Comparison of ENCODE assay signal across 23 cellular contexts in the genomic region with DNA sequence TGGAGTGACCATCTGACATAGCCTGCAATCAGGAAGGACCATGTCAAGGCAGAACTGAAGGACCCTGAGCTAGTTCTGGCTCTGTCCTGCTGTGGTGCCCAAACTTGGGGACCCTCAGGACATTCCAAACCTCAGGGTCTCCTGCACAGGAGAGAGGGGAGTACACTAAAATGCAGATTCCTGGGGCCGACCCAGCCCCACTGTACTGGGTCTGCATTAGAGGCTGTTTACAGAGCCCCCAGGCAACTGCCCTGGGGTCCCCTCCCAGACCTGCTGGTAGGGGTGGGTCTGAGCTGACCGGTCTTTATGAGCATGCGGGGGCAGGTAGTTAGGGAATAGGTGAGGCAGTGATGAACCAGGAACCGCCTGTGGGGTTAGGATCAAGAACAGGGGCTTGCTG. TPM values are rescaled to one million over a fixed set of nuclear protein-coding genes. Genes with fewer than 3 reads are reported as not detected.
DNase-seq lines count a peak whose midpoint lies in the region; ATAC-seq and TF ChIP-seq lines count a peak whose summit lies in the region.
"Had no signal": no experiment of that assay in that cellular context is flagged by ENCODE, and none has a peak within 500 bp of the region (broad histone marks: within the 10 kb centered on the region; RNA-seq: fewer than 3 reads in every experiment).

No MANE protein-coding gene starts in this region.

- ATAC-seq in right cardiac atrium (no peak), omental fat pad (ENCODE audit: low FRiP score) (no peak), upper lobe of left lung (ENCODE audit: low FRiP score in 2 of 2) (no peak)
- ATAC-seq: HCT116 had no signal

- H4K8ac ChIP-seq in neuronal stem cell (ENCODE audit: low read depth, low read length), result no peak overlapping the region

- no peak overlapping the region for H3K4me2 ChIP-seq in neuronal stem cell (ENCODE audit: insufficient read depth, low read length, poor library complexity, severe bottlenecking)
- H3K4me2 ChIP-seq: BLaER1 had no signal

- H3K27me3 ChIP-seq in left ventricle myocardium inferior (ENCODE audit: low read depth) (peaks cover 18% of the 10 kb centered on the region), right cardiac atrium (ENCODE audit: control insufficient read depth, insufficient read depth) (no peaks in the 10 kb centered on the region), neuronal stem cell (ENCODE audit: control insufficient read depth in 3 of 3, insufficient read depth in 3 of 3, low read depth in 1 of 3, low read length in 3 of 3) (peaks cover 0 to 18% (median 13%) of the 10 kb centered on the region in 3 experiments), upper lobe of left lung (no peaks in the 10 kb centered on the region)

- no peak for TF ChIP-seq POLR2A in upper lobe of left lung (IDR thresholded peaks at IDR 0.05)

- H3K9me3 Mint-ChIP-seq in chondrocyte (ENCODE audit: low read depth), result peaks cover 4% of the 10 kb centered on the region
- H3K9me3 Mint-ChIP-seq: HFFc6 had no signal

- H2BK120ac ChIP-seq in neuronal stem cell (ENCODE audit: low read depth, low read length), result no peak overlapping the region

- intact Hi-C loops in left ventricle myocardium inferior (cut with micrococcal nuclease) (no loop called here), right cardiac atrium (cut with DNase I) (no loop called here)

- H3K79me1 ChIP-seq in neuronal stem cell (ENCODE audit: low read depth, low read length), result no peaks in the 10 kb centered on the region

- H3K27me3 Mint-ChIP-seq in chondrocyte (ENCODE audit: low read depth), result peaks cover 35% of the 10 kb centered on the region
- H3K27me3 Mint-ChIP-seq: CD4-positive, alpha-beta memory T cell had no signal

- peak; percentile 4 for DNase-seq in left ventricle myocardium inferior
- no peak for DNase-seq in right cardiac atrium
- DNase-seq in chondrocyte (ENCODE audit: low spot score), result peak; percentile 59
- no peak for DNase-seq in neuronal stem cell (ENCODE audit: low spot score)
- no peak for DNase-seq in omental fat pad (ENCODE audit: low spot score)
- DNase-seq in upper lobe of left lung, result no peak
- no peak for DNase-seq in NCI-H345 treated with DMSO at 0.1 percent for 48 hours (lab: John Stamatoyannopoulos, UW; ENCODE audit: unreplicated experiment)
- DNase-seq: 8988T; CD4-positive, alpha-beta memory T cell; DMS153; DMS79; GDM1; GOT3; H7; HFFc6 had no signal

- H3K4me3 ChIP-seq in left ventricle myocardium inferior, result no peak overlapping the region
- H3K4me3 ChIP-seq in right cardiac atrium (ENCODE audit: low read length), result no peak overlapping the region
- no peak overlapping the region for H3K4me3 ChIP-seq in neuronal stem cell (ENCODE audit: low read length in 2 of 2)
- H3K4me3 ChIP-seq in upper lobe of left lung, result no peak overlapping the region
- H3K4me3 ChIP-seq: BLaER1 had no signal

- H3K9me3 ChIP-seq in left ventricle myocardium inferior (replicated peaks) (peaks cover 16% of the 10 kb centered on the region), right cardiac atrium (ENCODE audit: control insufficient read depth, low read length) (no peaks in the 10 kb centered on the region), neuronal stem cell (replicated peaks in 1 of 2; ENCODE audit: control insufficient read depth in 2 of 2, insufficient read depth in 1 of 2, low read depth in 1 of 2, low read length in 2 of 2) (peaks cover under 1 to 10% of the 10 kb centered on the region in 2 donors), upper lobe of left lung (no peaks in the 10 kb centered on the region)
- H3K9me3 ChIP-seq: BLaER1 had no signal

- TF ChIP-seq CTCF in left ventricle myocardium inferior (IDR thresholded peaks at IDR 0.05; ENCODE audit: borderline replicate concordance) (no peak), chondrocyte (IDR thresholded peaks at IDR 0.05) (no peak), omental fat pad (IDR thresholded peaks at IDR 0.05) (no peak), upper lobe of left lung (IDR thresholded peaks at IDR 0.05) (no peak)

- no peak overlapping the region for H2BK15ac ChIP-seq in neuronal stem cell (ENCODE audit: low read length)

- no peaks in the 10 kb centered on the region for H3K4me1 ChIP-seq in left ventricle myocardium inferior
- no peaks in the 10 kb centered on the region for H3K4me1 ChIP-seq in right cardiac atrium (ENCODE audit: control insufficient read depth, insufficient read depth, low read length)
- peaks cover 0 to 2% of the 10 kb centered on the region in 2 donors for H3K4me1 ChIP-seq in neuronal stem cell (ENCODE audit: control insufficient read depth in 2 of 2, insufficient read depth in 1 of 2, low read depth in 1 of 2, low read length in 2 of 2)
- no peaks in the 10 kb centered on the region for H3K4me1 ChIP-seq in upper lobe of left lung
- H3K4me1 ChIP-seq: BLaER1 had no signal

- peaks cover 2% of the 10 kb centered on the region for H3K36me3 Mint-ChIP-seq in chondrocyte (ENCODE audit: low read depth)
- H3K36me3 Mint-ChIP-seq: CD14-positive monocyte; CD4-positive, alpha-beta memory T cell had no signal

- H3K14ac ChIP-seq in neuronal stem cell (ENCODE audit: low read length), result no peak overlapping the region

- H3K27ac ChIP-seq in left ventricle myocardium inferior (replicated peaks), result no peak overlapping the region
- H3K27ac ChIP-seq in right cardiac atrium (ENCODE audit: low read length), result no peak overlapping the region
- no peak overlapping the region for H3K27ac ChIP-seq in neuronal stem cell (replicated peaks; ENCODE audit: low read length)
- H3K27ac ChIP-seq in upper lobe of left lung, result no peak overlapping the region
- H3K27ac ChIP-seq: BLaER1, HL-60 had no signal

- H3K4me1 Mint-ChIP-seq in chondrocyte (ENCODE audit: low read depth), result no peaks in the 10 kb centered on the region

- no peak overlapping the region for H2AFZ ChIP-seq in neuronal stem cell (ENCODE audit: low read length)

- H4K91ac ChIP-seq in neuronal stem cell (ENCODE audit: low read depth, low read length, poor library complexity), result no peak overlapping the region

- H3K27ac Mint-ChIP-seq in chondrocyte (ENCODE audit: unreplicated experiment), result no peak overlapping the region
- H3K27ac Mint-ChIP-seq: CD4-positive, alpha-beta memory T cell; HFFc6 had no signal

- H2BK12ac ChIP-seq in neuronal stem cell (ENCODE audit: low read length), result no peak overlapping the region

- H3K36me3 ChIP-seq in left ventricle myocardium inferior (no peaks in the 10 kb centered on the region), neuronal stem cell (replicated peaks in 1 of 2; ENCODE audit: control insufficient read depth in 2 of 2, insufficient read depth in 2 of 2, low read length in 2 of 2) (peaks cover 0 to 2% of the 10 kb centered on the region in 2 donors), upper lobe of left lung (no peaks in the 10 kb centered on the region)
- H3K36me3 ChIP-seq: BLaER1 had no signal

- H3K9ac ChIP-seq in neuronal stem cell (ENCODE audit: low read depth, low read length, poor library complexity), result no peak overlapping the region
- H3K9ac ChIP-seq: BLaER1 had no signal

- WGBS in right cardiac atrium, result 90% methylated on average over 4 of the region's 4 CpGs
- WGBS in neuronal stem cell (ENCODE audit: extremely low coverage in 2 of 2, insufficient read length in 2 of 2, insufficient replicate concordance in 1 of 2), 2 donors, result no CpG with 5 or more reads among the region's 4 CpGs
- 90 to 91% methylated on average over 4 of the region's 4 CpGs for WGBS in upper lobe of left lung, 2 donors

- TF ChIP-seq EP300 in upper lobe of left lung (IDR thresholded peaks at IDR 0.05), result no peak

- H3K4me3 Mint-ChIP-seq in chondrocyte (ENCODE audit: unreplicated experiment), result no peak overlapping the region
- H3K4me3 Mint-ChIP-seq: CD4-positive, alpha-beta memory T cell; HFFc6 had no signal

- H3K23ac ChIP-seq in neuronal stem cell (ENCODE audit: low read depth, low read length, poor library complexity), result no peak overlapping the region

- H3K4ac ChIP-seq in neuronal stem cell (ENCODE audit: low read length), result no peak overlapping the region

- H2BK5ac ChIP-seq in neuronal stem cell (ENCODE audit: low read length), result no peak overlapping the region

- H2AK5ac ChIP-seq in neuronal stem cell (ENCODE audit: low read depth, low read length), result peak overlapping the region; percentile 6

- no peak overlapping the region for H3K18ac ChIP-seq in neuronal stem cell (ENCODE audit: low read length)

RNA-seq across cellular contexts. Expression of a gene that starts 6.8 kb away (rescaled TPM):
- total RNA-seq in left ventricle myocardium inferior, result not detected
- total RNA-seq in right cardiac atrium, result not detected
- 0.02 TPM for polyA plus RNA-seq in right cardiac atrium
- not detected in 3 replicates for total RNA-seq in chondrocyte
- polyA plus RNA-seq in neuronal stem cell (2013, experiment 1 of 2), result 0.01 TPM
- polyA plus RNA-seq in neuronal stem cell (2013, experiment 2 of 2), result 0.01 TPM
- under 1 TPM in 1 of 4 donors, not detected in 3; 0.63 TPM for total RNA-seq in omental fat pad
- not detected for total RNA-seq in upper lobe of left lung
- total RNA-seq: A673, H7, HFFc6 had no signal
- polyA plus RNA-seq: AG04450; CD14-positive monocyte; CD4-positive, alpha-beta memory T cell had no signal

RNA-seq across cellular contexts. Expression of a gene that starts 7.3 kb away (rescaled TPM):
- total RNA-seq in left ventricle myocardium inferior (41.8 TPM), right cardiac atrium (10 to 100 TPM; 36.5 to 46.8 (median 41.0) TPM), chondrocyte (0.41 TPM in 1 of 3 replicates, not detected in the others), omental fat pad (1 to 10 TPM; 4.5 to 5.9 (median 5.2) TPM), upper lobe of left lung (10 to 100 TPM; 18.0 to 45.4 (median 32.7) TPM)
- 36.4 TPM for polyA plus RNA-seq in right cardiac atrium
- polyA plus RNA-seq in neuronal stem cell (2013, experiment 1 of 2), result 1.2 TPM
- 1.1 TPM for polyA plus RNA-seq in neuronal stem cell (2013, experiment 2 of 2)
- total RNA-seq: A673, Daoy, HFFc6, HT1080 had no signal
- polyA plus RNA-seq: AG04450 had no signal

RNA-seq across cellular contexts. Expression of a gene that starts 37.0 kb away (rescaled TPM):
- total RNA-seq in left ventricle myocardium inferior (31.7 TPM), right cardiac atrium (10 to 100 TPM; 30.5 to 50.4 (median 37.1) TPM), chondrocyte (44.1 to 55.2 TPM (median 52.2 TPM) in 3 replicates), omental fat pad (10 to 100 TPM; 29.9 to 59.7 (median 33.5) TPM), upper lobe of left lung (10 to 100 TPM; 28.9 to 69.4 (median 50.3) TPM)
- 31.8 TPM for polyA plus RNA-seq in right cardiac atrium
- 50.8 TPM for polyA plus RNA-seq in neuronal stem cell (2013, experiment 1 of 2)
- polyA plus RNA-seq in neuronal stem cell (2013, experiment 2 of 2), result 54.1 TPM

Comparison
In these comparisons a context has a peak if more than half of its experiments do, and no peak if none do; other contexts are left out.
1. DNase-seq: peak in left ventricle myocardium inferior (single experiment) and chondrocyte (single experiment); none in right cardiac atrium (0 of 3), neuronal stem cell (single experiment), omental fat pad (single experiment), upper lobe of left lung (0 of 2) and NCI-H345 treated with DMSO at 0.1 percent for 48 hours (single experiment).